Comparison of ENCODE assay signal across 8 cellular contexts in genomic region chr1:67686272-67687197, GRCh38.
DNase-seq lines count a peak whose midpoint lies in the region; ATAC-seq and TF ChIP-seq lines count a peak whose summit lies in the region.

No MANE protein-coding gene starts in this region.

- TF ChIP-seq POLR2A in GM18951 (IDR thresholded peaks at IDR 0.05; ENCODE audit: extremely low read depth, insufficient read depth, insufficient read length), result peak; percentile 59

- in situ Hi-C loops in GM18951 (cut with MboI; ENCODE audit: low sequenced_read_pairs, unreplicated experiment), result no loop called here

- peak overlapping the region; percentile 75 for H3K27ac ChIP-seq in cingulate gyrus (ENCODE audit: low read depth, low read length)

- ATAC-seq in HG03196 (IDR thresholded peaks at IDR 0.05; ENCODE audit: unreplicated experiment), result peak; percentile 24

- DNase-seq in AG20443 (ENCODE audit: low spot score) (peak; percentile 89), NCI-H446 (lab: John Stamatoyannopoulos, UW) (peak; percentile 66 to 81), kidney tubule cell (ENCODE audit: low spot score) (peak; percentile 98)
- DNase-seq in activated CD4-positive, alpha-beta T cell treated with anti-CD3 and anti-CD28 coated beads for 1 hour, result peak; percentile 24
- DNase-seq in stimulated activated CD4-positive, alpha-beta T cell treated with anti-CD3 and anti-CD28 coated beads, Interleukin-1b, Interleukin-23, amount 100 ng/mL, for 4 hours (ENCODE audit: low read depth in 2 of 2), result peak; percentile 17 to 32

Comparison
In these comparisons a context has a peak if more than half of its experiments do, and no peak if none do; other contexts are left out.
1. Peak in every context shown above with its lines: DNase-seq, ATAC-seq and H3K27ac ChIP-seq.
2. DNase-seq: peak in every context shown above with its lines; median percentile 98 in kidney tubule cell; 89 in AG20443; 74 in NCI-H446; 24 in stimulated activated CD4-positive, alpha-beta T cell treated with anti-CD3 and anti-CD28 coated beads, Interleukin-1b, Interleukin-23, amount 100 ng/mL, for 4 hours; 24 in activated CD4-positive, alpha-beta T cell treated with anti-CD3 and anti-CD28 coated beads for 1 hour.